In the genomic region with DNA sequence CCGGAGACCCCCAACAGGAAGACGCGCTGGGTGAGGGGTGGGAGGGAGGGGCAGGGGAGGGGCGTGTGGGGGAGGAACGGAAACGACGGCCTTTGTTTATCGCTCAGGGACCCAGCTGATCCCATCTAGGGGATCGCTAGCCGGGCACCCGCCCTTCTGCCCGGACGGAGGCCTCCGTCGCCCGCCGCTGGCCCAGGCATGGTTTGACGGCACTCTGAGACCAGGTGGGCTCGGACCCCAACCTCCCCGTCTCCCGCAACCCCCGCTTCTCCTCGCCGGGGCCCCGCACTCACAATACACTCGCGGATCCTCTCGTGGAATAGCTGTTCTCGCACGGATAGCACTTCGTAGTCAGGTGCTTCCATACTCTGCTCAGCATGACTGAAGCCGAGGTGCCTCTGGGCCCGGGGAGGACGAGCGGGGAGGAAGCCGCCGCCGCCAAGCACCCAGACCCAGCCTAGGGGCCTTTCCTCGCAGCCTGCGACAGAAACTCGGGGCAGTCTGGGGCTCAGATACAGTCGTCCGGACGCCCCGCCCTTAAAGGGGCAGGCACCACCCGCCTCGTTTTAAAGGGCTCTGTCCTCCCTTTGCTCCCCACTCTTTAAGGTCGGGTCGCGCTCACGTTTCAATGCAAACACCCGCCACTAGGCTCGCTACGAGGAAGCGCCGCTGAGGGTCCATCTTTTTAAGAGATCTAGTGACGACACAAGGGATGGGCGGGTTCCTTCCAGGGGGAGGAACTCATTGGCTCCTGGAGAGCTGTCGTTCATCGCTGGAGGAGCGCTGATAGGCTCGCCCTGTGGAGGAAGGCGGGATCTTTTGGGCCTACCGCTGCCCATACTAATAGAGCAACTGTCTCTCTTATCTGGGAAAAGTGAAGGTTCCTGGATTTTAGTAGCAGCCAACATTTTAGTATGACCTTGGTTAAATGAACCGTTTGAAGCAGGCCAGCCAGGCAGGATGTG, we compare ENCODE assay signal across 8 cellular contexts. TPM values are rescaled to one million over a fixed set of nuclear protein-coding genes. Genes with fewer than 3 reads are reported as not detected.
DNase-seq lines count a peak whose midpoint lies in the region; ATAC-seq and TF ChIP-seq lines count a peak whose summit lies in the region.

A gene with protein sequence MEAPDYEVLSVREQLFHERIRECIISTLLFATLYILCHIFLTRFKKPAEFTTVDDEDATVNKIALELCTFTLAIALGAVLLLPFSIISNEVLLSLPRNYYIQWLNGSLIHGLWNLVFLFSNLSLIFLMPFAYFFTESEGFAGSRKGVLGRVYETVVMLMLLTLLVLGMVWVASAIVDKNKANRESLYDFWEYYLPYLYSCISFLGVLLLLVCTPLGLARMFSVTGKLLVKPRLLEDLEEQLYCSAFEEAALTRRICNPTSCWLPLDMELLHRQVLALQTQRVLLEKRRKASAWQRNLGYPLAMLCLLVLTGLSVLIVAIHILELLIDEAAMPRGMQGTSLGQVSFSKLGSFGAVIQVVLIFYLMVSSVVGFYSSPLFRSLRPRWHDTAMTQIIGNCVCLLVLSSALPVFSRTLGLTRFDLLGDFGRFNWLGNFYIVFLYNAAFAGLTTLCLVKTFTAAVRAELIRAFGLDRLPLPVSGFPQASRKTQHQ (minus strand): TSS at position 657 of the 965 bp plus-strand sequence. CDS start 292 bp downstream, at position 365.

- no peaks in the 10 kb centered on the region for H3K9me3 Mint-ChIP-seq in activated T-cell treated with anti-CD3 and anti-CD28 coated beads, Interleukin-2, amount 50 U/mL, for 24 hours

- peak within 1 kb of the TSS; percentile 97 to 98 for H3K27ac ChIP-seq in mucosa of rectum (ENCODE audit: low read depth in 2 of 2, low read length in 2 of 2)

- H3K4me3 Mint-ChIP-seq in activated T-cell treated with anti-CD3 and anti-CD28 coated beads, Interleukin-2, amount 50 U/mL, for 24 hours = peak within 1 kb of the TSS; percentile 95

- peaks cover 19% of the 10 kb centered on the region for H3K36me3 Mint-ChIP-seq in activated T-cell treated with anti-CD3 and anti-CD28 coated beads, Interleukin-2, amount 50 U/mL, for 24 hours (ENCODE audit: low read depth)

- TF ChIP-seq CTCF in epithelial cell of proximal tubule (conservative IDR thresholded peaks at IDR 0.05; ENCODE audit: low read depth, low read length) = peak; percentile 42

- in situ Hi-C loops in KBM-7 (cut with MboI; ENCODE audit: low pct_unique_long_range_greater_than_20kb, low sequenced_read_pairs) = no loop called here

- peaks cover 7 to 12% of the 10 kb centered on the region in 2 donors for H3K36me3 ChIP-seq in mucosa of rectum (ENCODE audit: control insufficient read depth in 2 of 2, insufficient read depth in 2 of 2, low read length in 2 of 2)

- H3K9ac ChIP-seq in mucosa of rectum (ENCODE audit: low read depth in 1 of 2, low read length in 2 of 2) = peak within 1 kb of the TSS; percentile 95 to 99

- H3K27ac Mint-ChIP-seq in activated T-cell treated with anti-CD3 and anti-CD28 coated beads, Interleukin-2, amount 50 U/mL, for 24 hours = peak within 1 kb of the TSS; percentile 92

- no peaks in the 10 kb centered on the region for H3K27me3 Mint-ChIP-seq in activated T-cell treated with anti-CD3 and anti-CD28 coated beads, Interleukin-2, amount 50 U/mL, for 24 hours

- peaks cover 38% of the 10 kb centered on the region for H3K4me1 Mint-ChIP-seq in activated T-cell treated with anti-CD3 and anti-CD28 coated beads, Interleukin-2, amount 50 U/mL, for 24 hours (ENCODE audit: low read depth)

- DNase-seq in DMS79 (lab: John Stamatoyannopoulos, UW) (peak; percentile 97), KBM-7 (peak; percentile 99), epithelial cell of proximal tubule (ENCODE audit: low read depth) (peak; percentile 84)
- DNase-seq in activated T-cell treated with anti-CD3 and anti-CD28 coated beads, Interleukin-2, amount 50 U/mL, for 24 hours = peak; percentile 93
- peak; percentile 97 for DNase-seq in stimulated activated CD8-positive, alpha-beta memory T cell treated with anti-CD3 and anti-CD28 coated beads, Interleukin-4, amount 100 ng/mL, for 48 hours

- H3K9me3 ChIP-seq in mucosa of rectum (ENCODE audit: control insufficient read depth in 2 of 2, low read length in 2 of 2) = no peaks in the 10 kb centered on the region

- peak; percentile 98 for ATAC-seq in GM21717 (IDR thresholded peaks at IDR 0.05; ENCODE audit: unreplicated experiment)

- H3K27me3 ChIP-seq in mucosa of rectum (ENCODE audit: control insufficient read depth in 2 of 2, insufficient read depth in 2 of 2, low read length in 2 of 2) = no peaks in the 10 kb centered on the region

- peak within 1 kb of the TSS; percentile 83 for H3K4me3 ChIP-seq in epithelial cell of proximal tubule (ENCODE audit: low read depth, low read length)
- H3K4me3 ChIP-seq in mucosa of rectum (ENCODE audit: low read length in 2 of 2) = peak within 1 kb of the TSS; percentile 90 to 97

- peaks cover 15 to 18% of the 10 kb centered on the region in 2 donors for H3K4me1 ChIP-seq in mucosa of rectum (ENCODE audit: control insufficient read depth in 2 of 2, insufficient read depth in 2 of 2, low read length in 2 of 2)

TF ChIP-seq in PFSK-1, 5 proteins besides CTCF, POLR2A, EP300 and RAD21:
- peak; percentile 39; the same call in 1 of the 2 replicates for TF ChIP-seq SIN3A (IDR thresholded peaks at IDR 0.05; ENCODE audit: borderline replicate concordance, insufficient read depth, low read length)
- TF ChIP-seq POLR2AphosphoS5 (IDR thresholded peaks at IDR 0.05; ENCODE audit: low read depth, low read length) = peak; percentile 92
- TF ChIP-seq TAF1 (IDR thresholded peaks at IDR 0.05; ENCODE audit: borderline replicate concordance, insufficient read depth, low read length) = 0 out of 2 replicates have a peak, but pooled peaks have one; percentile 65
- TF ChIP-seq, protein P1, sequence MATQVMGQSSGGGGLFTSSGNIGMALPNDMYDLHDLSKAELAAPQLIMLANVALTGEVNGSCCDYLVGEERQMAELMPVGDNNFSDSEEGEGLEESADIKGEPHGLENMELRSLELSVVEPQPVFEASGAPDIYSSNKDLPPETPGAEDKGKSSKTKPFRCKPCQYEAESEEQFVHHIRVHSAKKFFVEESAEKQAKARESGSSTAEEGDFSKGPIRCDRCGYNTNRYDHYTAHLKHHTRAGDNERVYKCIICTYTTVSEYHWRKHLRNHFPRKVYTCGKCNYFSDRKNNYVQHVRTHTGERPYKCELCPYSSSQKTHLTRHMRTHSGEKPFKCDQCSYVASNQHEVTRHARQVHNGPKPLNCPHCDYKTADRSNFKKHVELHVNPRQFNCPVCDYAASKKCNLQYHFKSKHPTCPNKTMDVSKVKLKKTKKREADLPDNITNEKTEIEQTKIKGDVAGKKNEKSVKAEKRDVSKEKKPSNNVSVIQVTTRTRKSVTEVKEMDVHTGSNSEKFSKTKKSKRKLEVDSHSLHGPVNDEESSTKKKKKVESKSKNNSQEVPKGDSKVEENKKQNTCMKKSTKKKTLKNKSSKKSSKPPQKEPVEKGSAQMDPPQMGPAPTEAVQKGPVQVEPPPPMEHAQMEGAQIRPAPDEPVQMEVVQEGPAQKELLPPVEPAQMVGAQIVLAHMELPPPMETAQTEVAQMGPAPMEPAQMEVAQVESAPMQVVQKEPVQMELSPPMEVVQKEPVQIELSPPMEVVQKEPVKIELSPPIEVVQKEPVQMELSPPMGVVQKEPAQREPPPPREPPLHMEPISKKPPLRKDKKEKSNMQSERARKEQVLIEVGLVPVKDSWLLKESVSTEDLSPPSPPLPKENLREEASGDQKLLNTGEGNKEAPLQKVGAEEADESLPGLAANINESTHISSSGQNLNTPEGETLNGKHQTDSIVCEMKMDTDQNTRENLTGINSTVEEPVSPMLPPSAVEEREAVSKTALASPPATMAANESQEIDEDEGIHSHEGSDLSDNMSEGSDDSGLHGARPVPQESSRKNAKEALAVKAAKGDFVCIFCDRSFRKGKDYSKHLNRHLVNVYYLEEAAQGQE (IDR thresholded peaks at IDR 0.05; ENCODE audit: insufficient read depth in 1 of 2, low read depth in 2 of 2, low read length in 2 of 2) = no peak
- TF ChIP-seq FOXP2 (optimal IDR thresholded peaks at IDR 0.05; ENCODE audit: borderline replicate concordance, extremely low read depth, extremely low read length, insufficient read depth) = peak; percentile 32
TF ChIP-seq in PFSK-1: peak in this region for 4.

RNA-seq across cellular contexts. Expression of the gene that starts here (rescaled TPM):
- polyA plus RNA-seq in PFSK-1 (2012; ENCODE audit: insufficient read length, low read depth) = 93.5 TPM
- total RNA-seq in epithelial cell of proximal tubule = 21.8 and 37.8 TPM in 2 replicates

Comparison
In these comparisons a context has a peak if more than half of its experiments do, and no peak if none do; other contexts are left out.
1. Peak in every context shown above with its lines: DNase-seq, ATAC-seq, H3K4me3 ChIP-seq and H3K27ac ChIP-seq.